ENCODE assay signal across 22 cellular contexts in genomic region chr5:68983959-68984358, GRCh38.
DNase-seq lines count a peak whose midpoint lies in the region; ATAC-seq, FAIRE-seq and TF ChIP-seq lines count a peak whose summit lies in the region.
"Had no signal": no experiment of that assay in that cellular context is flagged by ENCODE, and none has a peak within 500 bp of the region (broad histone marks: within the 10 kb centered on the region; RNA-seq: fewer than 3 reads in every experiment).

No MANE protein-coding gene starts in this region.

- ATAC-seq in WTC11 (no peak), GM19463 (IDR thresholded peaks at IDR 0.05; ENCODE audit: unreplicated experiment) (no peak)
- ATAC-seq: A549; CD8-positive, alpha-beta T cell had no signal

- peaks cover 13% of the 10 kb centered on the region for H3K9me3 Mint-ChIP-seq in WTC11

- H3K27me3 ChIP-seq in effector memory CD4-positive, alpha-beta T cell (replicated peaks; ENCODE audit: control insufficient read depth, insufficient read depth, low read length, poor library complexity, severe bottlenecking): no peaks in the 10 kb centered on the region
- H3K27me3 ChIP-seq: BLaER1 treated with 17β-estradiol and CSF1 and Interleukin-3, amounts not matched to agents 10 nM and 100 nM had no signal

- TF ChIP-seq CTCF in HEK293 (tag by site-specific recombination; IDR thresholded peaks at IDR 0.05) (no peak), WTC11 (IDR thresholded peaks at IDR 0.05) (no peak)

- no peak overlapping the region for H3K27ac Mint-ChIP-seq in WTC11
- H3K27ac Mint-ChIP-seq: B cell; CD4-positive, alpha-beta T cell; CD8-positive, alpha-beta T cell had no signal

- peak; percentile 3 for FAIRE-seq in frontal cortex (lab: Jason Lieb, UNC)
- FAIRE-seq: A549, G401.6, GM12891, GM19239 had no signal

- peaks cover 26% of the 10 kb centered on the region for H3K4me1 Mint-ChIP-seq in WTC11
- H3K4me1 Mint-ChIP-seq: B cell had no signal

- DNase-seq in WTC11 (ENCODE audit: low spot score) (no peak), frontal cortex (ENCODE audit: low spot score in 2 of 2) (no peak), myocyte (ENCODE audit: low read depth) (peak; percentile 9), DMS153 (lab: John Stamatoyannopoulos, UW) (no peak)
- no peak for DNase-seq in effector memory CD4-positive, alpha-beta T cell
- DNase-seq: AML-193; CD4-positive, alpha-beta T cell; CD8-positive, alpha-beta T cell; COR-L47; DMS 273 treated with DMSO at 0.1 percent for 48 hours; DMS79 treated with DMSO at 0.1 percent for 48 hours; GF-D8 had no signal

- H3K36me3 ChIP-seq in HEK293 (ENCODE audit: control insufficient read depth in 2 of 2, insufficient read depth in 1 of 2, low read length in 2 of 2): no peaks in the 10 kb centered on the region
- H3K36me3 ChIP-seq in effector memory CD4-positive, alpha-beta T cell (ENCODE audit: control insufficient read depth, insufficient read depth, low read length): no peaks in the 10 kb centered on the region
- H3K36me3 ChIP-seq: BLaER1 treated with 17β-estradiol and CSF1 and Interleukin-3, amounts not matched to agents 10 nM and 100 nM had no signal

- POLR2A ChIA-PET in HEK293 (lab: Yijun Ruan, JAX): no interaction called here
- POLR2A ChIA-PET in WTC11 (lab: Charles Lee): interaction anchor here (0.6 kb wide), 1 partner anchor 1859 kb away, joined by 3 read pairs; no protein-coding TSS in a partner anchor

- no peak overlapping the region for H3K4me3 Mint-ChIP-seq in WTC11
- H3K4me3 Mint-ChIP-seq: B cell; CD4-positive, alpha-beta T cell; CD8-positive, alpha-beta T cell had no signal

- no peaks in the 10 kb centered on the region for H3K36me3 Mint-ChIP-seq in WTC11
- H3K36me3 Mint-ChIP-seq: CD8-positive, alpha-beta T cell had no signal

- H3K27ac ChIP-seq in HEK293 (ENCODE audit: extremely low read depth, low read depth, low read length): no peak overlapping the region
- H3K27ac ChIP-seq in effector memory CD4-positive, alpha-beta T cell (ENCODE audit: insufficient read depth, low read length, poor library complexity, severe bottlenecking): no peak overlapping the region
- H3K27ac ChIP-seq: 22Rv1; A549; BLaER1 treated with 17β-estradiol and CSF1 and Interleukin-3, amounts not matched to agents 10 nM and 100 nM; C4-2B had no signal

- H3K4me1 ChIP-seq in HEK293 (ENCODE audit: control insufficient read depth, insufficient read depth, low read length): no peaks in the 10 kb centered on the region
- H3K4me1 ChIP-seq in effector memory CD4-positive, alpha-beta T cell (ENCODE audit: control insufficient read depth, insufficient read depth, low read length, poor library complexity, severe bottlenecking): no peaks in the 10 kb centered on the region
- H3K4me1 ChIP-seq: A549; BLaER1 treated with 17β-estradiol and CSF1 and Interleukin-3, amounts not matched to agents 10 nM and 100 nM had no signal

- no peaks in the 10 kb centered on the region for H3K9me3 ChIP-seq in HEK293 (ENCODE audit: control insufficient read depth, insufficient read depth, low read depth, low read length)
- no peaks in the 10 kb centered on the region for H3K9me3 ChIP-seq in effector memory CD4-positive, alpha-beta T cell (ENCODE audit: control insufficient read depth, low read length)
- H3K9me3 ChIP-seq: A549; BLaER1 treated with 17β-estradiol and CSF1 and Interleukin-3, amounts not matched to agents 10 nM and 100 nM had no signal

- no peaks in the 10 kb centered on the region for H3K27me3 Mint-ChIP-seq in WTC11 (ENCODE audit: low read depth)

- CTCF ChIA-PET in HEK293 (lab: Yijun Ruan, JAX): interaction anchor here (1.0 to 1.3 kb wide), 2 partner anchors 21 to 28 kb away, joined by 3 to 5 read pairs; no protein-coding TSS in a partner anchor
- CTCF ChIA-PET in WTC11 (lab: Charles Lee): interaction anchor here (0.6 to 0.7 kb wide), 2 partner anchors 8 to 16 kb away, joined by 3 to 4 read pairs; no protein-coding TSS in a partner anchor

- no peak overlapping the region for H3K4me3 ChIP-seq in HEK293 (ENCODE audit: low read depth, low read length)
- H3K4me3 ChIP-seq in effector memory CD4-positive, alpha-beta T cell (ENCODE audit: insufficient read depth, low read depth, low read length, poor library complexity, severe bottlenecking): no peak overlapping the region
- H3K4me3 ChIP-seq: A549; BLaER1 treated with 17β-estradiol and CSF1 and Interleukin-3, amounts not matched to agents 10 nM and 100 nM had no signal

TF ChIP-seq in HEK293, 187 proteins besides CTCF, POLR2A, EP300 and RAD21:
- TF ChIP-seq ZNF623 (tag by site-specific recombination; IDR thresholded peaks at IDR 0.05) (no peak), ZNF621 (tag by site-specific recombination; IDR thresholded peaks at IDR 0.05) (no peak), ZSCAN23 (tag by site-specific recombination; IDR thresholded peaks at IDR 0.05) (no peak), ZBTB7A (tag by site-specific recombination; IDR thresholded peaks at IDR 0.05; ENCODE audit: low read depth) (no peak), ZNF121 (tag by site-specific recombination; IDR thresholded peaks at IDR 0.05) (0 out of 2 replicates have a peak, but pooled peaks have one; percentile 10)

TF ChIP-seq in WTC11, 78 proteins besides CTCF, POLR2A, EP300 and RAD21:
- no peak for TF ChIP-seq NFYB (CRISPR knock-in tag; conservative IDR thresholded peaks at IDR 0.05; ENCODE audit: low read depth)
- TF ChIP-seq ZNF121 (CRISPR knock-in tag; IDR thresholded peaks at IDR 0.05): peak; percentile 94; the same call in 1 of the 2 replicates

Comparison
In these comparisons a context has a peak if more than half of its experiments do, and no peak if none do; other contexts are left out.
1. Of the 8 proteins assayed by ChIP-seq in both HEK293 and WTC11: peak only in HEK293: none; only in WTC11: none; in both: ZNF121; in neither: 7.